ENCODE assay signal across 12 cellular contexts in the genomic region with DNA sequence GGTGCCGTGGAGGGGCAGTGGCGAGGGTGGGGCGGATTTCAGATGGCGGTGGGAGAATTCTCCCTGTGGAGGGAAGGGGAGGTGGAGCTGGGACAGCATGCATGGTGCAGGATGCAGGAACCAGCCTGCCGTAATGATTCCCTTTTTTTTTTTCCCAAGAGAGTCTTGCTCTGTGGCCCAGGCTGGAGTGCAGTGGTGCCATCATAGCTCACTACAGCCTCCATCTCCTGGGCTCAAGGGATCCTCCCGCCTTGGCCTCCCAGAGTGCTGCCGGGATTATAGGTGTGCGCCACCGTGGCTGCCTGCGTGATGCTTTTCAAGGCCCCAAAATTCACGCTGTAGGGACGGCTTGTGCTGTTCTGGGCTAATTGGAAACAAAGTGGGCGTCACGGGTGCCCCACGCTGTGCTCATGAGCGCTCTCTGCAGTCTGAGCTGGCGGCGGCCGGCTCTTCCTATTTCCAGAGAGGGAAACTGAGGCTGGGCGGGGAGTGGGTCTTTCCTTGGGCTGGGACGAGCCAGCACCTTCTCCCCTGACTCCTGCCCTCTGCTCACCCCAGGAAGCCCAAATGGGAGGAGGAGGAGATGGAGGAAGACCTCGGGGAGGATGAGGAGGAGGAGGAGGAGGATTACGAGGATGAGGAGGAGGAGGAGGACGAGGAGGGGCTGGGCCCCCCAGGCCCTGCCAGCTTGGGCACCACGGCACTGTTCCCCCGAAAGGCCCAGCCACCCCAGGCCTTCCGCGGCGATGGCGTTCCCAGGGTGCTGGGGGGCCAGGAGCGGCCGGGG. TPM values are rescaled to one million over a fixed set of nuclear protein-coding genes. Genes with fewer than 3 reads are reported as not detected.
DNase-seq lines count a peak whose midpoint lies in the region; ATAC-seq, FAIRE-seq and TF ChIP-seq lines count a peak whose summit lies in the region.
"Had no signal": no experiment of that assay in that cellular context is flagged by ENCODE, and none has a peak within 500 bp of the region (broad histone marks: within the 10 kb centered on the region; RNA-seq: fewer than 3 reads in every experiment).

No MANE protein-coding gene starts in this region.

- H3K27me3 ChIP-seq in HepG2 (ENCODE audit: control insufficient read depth in 1 of 2, insufficient read depth in 2 of 2, low read length in 2 of 2) (no peaks in the 10 kb centered on the region), right lobe of liver (no peaks in the 10 kb centered on the region), uterus (no peaks in the 10 kb centered on the region), MM.1S (replicated peaks; ENCODE audit: insufficient read depth, low read length) (no peaks in the 10 kb centered on the region)

- no TSS peak for BruUV-seq in HepG2 (replicated peaks; lab: Mats Ljungman, UMichigan)

- H3K27ac ChIP-seq in HepG2 (ENCODE audit: extremely low read length, insufficient read depth, low read length) = peak overlapping the region; percentile 55
- H3K27ac ChIP-seq in right lobe of liver = no peak overlapping the region
- peak overlapping the region; percentile 52 for H3K27ac ChIP-seq in caudate nucleus (ENCODE audit: low read depth, low read length)
- H3K27ac ChIP-seq in uterus = peak overlapping the region; percentile 66
- H3K27ac ChIP-seq in MM.1S (ENCODE audit: low read length) = no peak overlapping the region

- no peaks in the 10 kb centered on the region for H3K9me3 Mint-ChIP-seq in naive thymus-derived CD8-positive, alpha-beta T cell

- peak overlapping the region in 6 of 10 donors; percentile 28 to 84 (median 64) for H3K4me3 Mint-ChIP-seq in naive thymus-derived CD8-positive, alpha-beta T cell

- no peak for TF ChIP-seq RAD21 in HepG2 (CRISPR knock-in tag; IDR thresholded peaks at IDR 0.05)

- TF ChIP-seq EP300 in HepG2 (IDR thresholded peaks at IDR 0.05; ENCODE audit: low read depth in 2 of 2, low read length in 2 of 2) (no peak), HepG2 (CRISPR knock-in tag; IDR thresholded peaks at IDR 0.05; ENCODE audit: borderline replicate concordance) (no peak)

- H3K9me2 ChIP-seq in MM.1S (replicated peaks; ENCODE audit: insufficient read depth, low read length) = no peaks in the 10 kb centered on the region

- H4K20me1 ChIP-seq in HepG2 (ENCODE audit: insufficient read depth, low read length) (peaks cover 32% of the 10 kb centered on the region; the same call in 1 of the 2 replicates), MM.1S (ENCODE audit: insufficient read depth, low read length) (no peaks in the 10 kb centered on the region)

- FAIRE-seq in HepG2 (lab: Jason Lieb, UNC) = no peak

- peaks cover 88% of the 10 kb centered on the region for H3K4me1 ChIP-seq in HepG2 (ENCODE audit: insufficient read depth, low read length)
- peaks cover 0 to 29% (median 17%) of the 10 kb centered on the region in 4 donors for H3K4me1 ChIP-seq in right lobe of liver
- peaks cover 0 to 29% of the 10 kb centered on the region in 2 donors for H3K4me1 ChIP-seq in uterus
- H3K4me1 ChIP-seq in MM.1S (ENCODE audit: low read length) = no peaks in the 10 kb centered on the region

- H3K4me2 ChIP-seq in HepG2 (ENCODE audit: low read depth, low read length) (peak overlapping the region; percentile 12; the same call in 1 of the 2 replicates), MM.1S (ENCODE audit: low read depth, low read length) (no peak overlapping the region)

- H2AFZ ChIP-seq in HepG2 (ENCODE audit: low read length) (no peak overlapping the region), MM.1S (ENCODE audit: low read length) (no peak overlapping the region)

- no peaks in the 10 kb centered on the region for H3K36me3 Mint-ChIP-seq in naive thymus-derived CD8-positive, alpha-beta T cell

- no peak for DNase-seq in HepG2 (ENCODE audit: low spot score)
- no peak for DNase-seq in right lobe of liver
- no peak for DNase-seq in caudate nucleus (lab: John Stamatoyannopoulos, UW)
- no peak for DNase-seq in naive thymus-derived CD8-positive, alpha-beta T cell
- no peak for DNase-seq in uterus
- no peak for DNase-seq in MM.1S
- DNase-seq: hippocampal formation, midbrain, NCI-H2029 treated with DMSO at 0.1 percent for 48 hours, OCI-M1 had no signal

- TF ChIP-seq CTCF in HepG2 (CRISPR knock-in tag; IDR thresholded peaks at IDR 0.05) = no peak
- TF ChIP-seq CTCF in right lobe of liver (IDR thresholded peaks at IDR 0.05) = no peak
- TF ChIP-seq CTCF in uterus (IDR thresholded peaks at IDR 0.05) = no peak
- TF ChIP-seq CTCF in MM.1S (IDR thresholded peaks at IDR 0.05; ENCODE audit: low read length) = no peak

- H3K36me3 ChIP-seq in HepG2 (replicated peaks in 1 of 2; ENCODE audit: control insufficient read depth in 1 of 2, insufficient read depth in 2 of 2, low read length in 2 of 2) (peaks cover 11 to 56% of the 10 kb centered on the region in 2 experiments; a peak in 4 of 5 replicates), right lobe of liver (no peaks in the 10 kb centered on the region), uterus (no peaks in the 10 kb centered on the region), MM.1S (replicated peaks; ENCODE audit: insufficient read depth, low read length) (no peaks in the 10 kb centered on the region)

- H3K27ac Mint-ChIP-seq in naive thymus-derived CD8-positive, alpha-beta T cell = peak overlapping the region in 3 of 10 donors; percentile 46 to 91 (median 76)

- 93% methylated on average over 28 of the region's 32 CpGs for WGBS in HepG2 (ENCODE audit: low lambda C conversion rate)
- WGBS in right lobe of liver (ENCODE audit: insufficient coverage, low coverage, low lambda C conversion rate, missing lambda C conversion rate) = 81% methylated on average over 12 of the region's 32 CpGs

- peaks cover 3 to 36% (median 26%) of the 10 kb centered on the region in 4 donors for H3K4me1 Mint-ChIP-seq in naive thymus-derived CD8-positive, alpha-beta T cell

- ATAC-seq in HepG2 = no peak
- ATAC-seq in right lobe of liver = no peak
- ATAC-seq in naive thymus-derived CD8-positive, alpha-beta T cell = no peak
- no peak for ATAC-seq in GM21381 (IDR thresholded peaks at IDR 0.05; ENCODE audit: unreplicated experiment)
- no peak for ATAC-seq in GM18858 (IDR thresholded peaks at IDR 0.05; ENCODE audit: unreplicated experiment)

- TF ChIP-seq POLR2A in HepG2 (IDR thresholded peaks at IDR 0.05; ENCODE audit: insufficient read depth in 1 of 2, low read depth in 2 of 2, low read length in 2 of 2) = peak in 1 of 2 experiments; percentile 22; a peak in 1 of 4 replicates
- TF ChIP-seq POLR2A in right lobe of liver (IDR thresholded peaks at IDR 0.05) = no peak
- no peak for TF ChIP-seq POLR2A in uterus (IDR thresholded peaks at IDR 0.05)

- CTCF ChIA-PET in HepG2 (lab: Yijun Ruan, JAX; ENCODE audit: low intra/inter-chr PET ratio, low total read pairs) = no interaction called here

- intact Hi-C loops in HepG2 (cut with micrococcal nuclease; ENCODE audit: unreplicated experiment) (loop anchor here (2.0 kb wide), 1 partner anchor 27 kb away; no protein-coding TSS in a partner anchor), right lobe of liver (cut with DNase I) (no loop called here), uterus (cut with DNase I; ENCODE audit: low total_unique reads) (no loop called here)

- no peaks in the 10 kb centered on the region for H3K27me3 Mint-ChIP-seq in naive thymus-derived CD8-positive, alpha-beta T cell

- peaks cover 80% of the 10 kb centered on the region for H3K79me2 ChIP-seq in HepG2 (ENCODE audit: insufficient read depth, low read length)
- H3K79me2 ChIP-seq in MM.1S (ENCODE audit: low read length) = peaks cover 46% of the 10 kb centered on the region

- no peaks in the 10 kb centered on the region for H3K9me3 ChIP-seq in HepG2 (ENCODE audit: low read length)
- H3K9me3 ChIP-seq in right lobe of liver = no peaks in the 10 kb centered on the region
- H3K9me3 ChIP-seq in uterus = no peaks in the 10 kb centered on the region
- no peaks in the 10 kb centered on the region for H3K9me3 ChIP-seq in MM.1S (replicated peaks; ENCODE audit: insufficient read depth, low read length)

- H3K4me3 ChIP-seq in HepG2 (replicated peaks in 1 of 3; ENCODE audit: insufficient read depth in 1 of 3, low read depth in 2 of 3, low read length in 3 of 3) = peak overlapping the region in 1 of 3 experiments; percentile 37; a peak in 1 of 6 replicates
- no peak overlapping the region for H3K4me3 ChIP-seq in right lobe of liver
- no peak overlapping the region for H3K4me3 ChIP-seq in uterus
- no peak overlapping the region for H3K4me3 ChIP-seq in MM.1S (ENCODE audit: low read length)

- H3K9ac ChIP-seq in HepG2 (ENCODE audit: insufficient read depth, low read depth, low read length) (no peak overlapping the region), MM.1S (ENCODE audit: low read length) (no peak overlapping the region)

- no peaks in the 10 kb centered on the region for H3F3A ChIP-seq in MM.1S (ENCODE audit: insufficient read depth, low read length)

- POLR2A ChIA-PET in HepG2 (lab: Yijun Ruan, JAX) = interaction anchor here (1.1 to 5.6 kb wide), 6 partner anchors 8 to 46 kb away, joined by 3 to 50 read pairs (median 4); no protein-coding TSS in a partner anchor
- POLR2A ChIA-PET in naive thymus-derived CD8-positive, alpha-beta T cell (lab: Charles Lee) = interaction anchor here (0.6 to 1.5 kb wide), 9 partner anchors 8 to 337 kb away, joined by 3 to 7 read pairs (median 4); a partner anchor contains a TSS

- in situ Hi-C loops in HepG2 (cut with HindIII; ENCODE audit: extremely low pct_ligation_motif_present, low pct_unique_long_range_greater_than_20kb) = no loop called here

RNA-seq across cellular contexts. Expression of a gene that starts 6.2 kb away (rescaled TPM):
- total RNA-seq in HepG2 (2016; rRNA removed; fragmentation: Illumina TruSeq; extraction: Trizol) (53.8 and 71.3 TPM in 2 replicates), right lobe of liver (1 to 10 TPM in 5 of 6 experiments, under 1 TPM in 1; 0.74 to 5.3 (median 1.9) TPM), uterus (10 to 100 TPM in 1 of 4 donors, 1 to 10 TPM in 3; 1.3 to 22.0 (median 3.8) TPM)
- 26.5 and 31.5 TPM in 2 replicates for total RNA-seq in HepG2 (2016; cell fraction: cytosol; rRNA removed; fragmentation: Illumina TruSeq; extraction: Trizol; ENCODE audit: low read depth)
- total RNA-seq in HepG2 (2016; cell fraction: insoluble cytoplasmic fraction; rRNA removed; fragmentation: Illumina TruSeq; extraction: Trizol) = 41.5 and 68.9 TPM in 2 replicates
- 56.8 and 62.2 TPM in 2 replicates for total RNA-seq in HepG2 (2016; cell fraction: membrane; rRNA removed; fragmentation: Illumina TruSeq; extraction: Trizol)
- total RNA-seq in HepG2 (2016; cell fraction: nucleus; rRNA removed; fragmentation: Illumina TruSeq; extraction: Trizol) = 35.6 and 47.1 TPM in 2 replicates
- 77.9 and 102 TPM in 2 replicates for polyA plus RNA-seq in HepG2 (2011; rRNA removed)
- polyA plus RNA-seq in HepG2 (2011; cell fraction: cytosol; rRNA removed) = 44.7 and 68.0 TPM in 2 replicates
- polyA plus RNA-seq in HepG2 (2011; cell fraction: nucleus; rRNA removed) = 150 and 160 TPM in 2 replicates
- 78.6 and 99.3 TPM in 2 replicates for polyA plus RNA-seq in HepG2 (2012)
- 31.0 and 31.3 TPM in 2 replicates for polyA plus RNA-seq in HepG2 (2016; cell fraction: cytosol; fragmentation: Illumina TruSeq; extraction: Trizol; ENCODE audit: low read depth)
- 58.1 and 70.4 TPM in 2 replicates for polyA plus RNA-seq in HepG2 (2016; cell fraction: insoluble cytoplasmic fraction; fragmentation: Illumina TruSeq; extraction: Trizol; ENCODE audit: low read depth)
- 47.1 and 58.2 TPM in 2 replicates for polyA plus RNA-seq in HepG2 (2016; cell fraction: membrane; fragmentation: Illumina TruSeq; extraction: Trizol; ENCODE audit: low read depth)
- polyA plus RNA-seq in HepG2 (2016; cell fraction: nucleus; fragmentation: Illumina TruSeq; extraction: Trizol; ENCODE audit: insufficient read depth, low read depth) = 76.0 and 89.6 TPM in 2 replicates
- 15.5 and 299 TPM in 2 replicates for polyA minus RNA-seq in HepG2 (2011; rRNA and poly(A)+ RNA removed; ENCODE audit: low replicate concordance)
- 163 and 199 TPM in 2 replicates for polyA minus RNA-seq in HepG2 (2011; cell fraction: cytosol; rRNA and poly(A)+ RNA removed)
- 48.5 and 77.1 TPM in 2 replicates for polyA minus RNA-seq in HepG2 (2011; cell fraction: nucleus; rRNA and poly(A)+ RNA removed)
- 1 to 10 TPM; 3.5 to 5.0 TPM for total RNA-seq in naive thymus-derived CD8-positive, alpha-beta T cell
- polyA plus RNA-seq in naive thymus-derived CD8-positive, alpha-beta T cell = under 1 TPM; 0.09 to 0.58 (median 0.16) TPM

RNA-seq across cellular contexts. Expression of a gene that starts 14.9 kb away (rescaled TPM):
- total RNA-seq in HepG2 (2016; rRNA removed; fragmentation: Illumina TruSeq; extraction: Trizol) (3.9 and 10.2 TPM in 2 replicates), right lobe of liver (under 1 TPM in 1 of 6 experiments, not detected in 5; 0.47 TPM), uterus (under 1 TPM in 1 of 4 donors, not detected in 3; 0.14 TPM)
- 4.7 and 5.1 TPM in 2 replicates for total RNA-seq in HepG2 (2016; cell fraction: cytosol; rRNA removed; fragmentation: Illumina TruSeq; extraction: Trizol; ENCODE audit: low read depth)
- 3.2 and 9.6 TPM in 2 replicates for total RNA-seq in HepG2 (2016; cell fraction: insoluble cytoplasmic fraction; rRNA removed; fragmentation: Illumina TruSeq; extraction: Trizol)
- 7.1 and 8.6 TPM in 2 replicates for total RNA-seq in HepG2 (2016; cell fraction: membrane; rRNA removed; fragmentation: Illumina TruSeq; extraction: Trizol)
- 8.2 and 8.4 TPM in 2 replicates for total RNA-seq in HepG2 (2016; cell fraction: nucleus; rRNA removed; fragmentation: Illumina TruSeq; extraction: Trizol)
- 1.1 and 1.5 TPM in 2 replicates for polyA plus RNA-seq in HepG2 (2011; rRNA removed)
- 1.6 and 3.0 TPM in 2 replicates for polyA plus RNA-seq in HepG2 (2011; cell fraction: cytosol; rRNA removed)
- 10.4 and 11.9 TPM in 2 replicates for polyA plus RNA-seq in HepG2 (2011; cell fraction: nucleus; rRNA removed)
- 2.8 and 4.0 TPM in 2 replicates for polyA plus RNA-seq in HepG2 (2012)
- 3.6 and 4.4 TPM in 2 replicates for polyA plus RNA-seq in HepG2 (2016; cell fraction: cytosol; fragmentation: Illumina TruSeq; extraction: Trizol; ENCODE audit: low read depth)
- polyA plus RNA-seq in HepG2 (2016; cell fraction: insoluble cytoplasmic fraction; fragmentation: Illumina TruSeq; extraction: Trizol; ENCODE audit: low read depth) = 4.2 and 5.9 TPM in 2 replicates
- polyA plus RNA-seq in HepG2 (2016; cell fraction: membrane; fragmentation: Illumina TruSeq; extraction: Trizol; ENCODE audit: low read depth) = 4.5 and 6.0 TPM in 2 replicates
- polyA plus RNA-seq in HepG2 (2016; cell fraction: nucleus; fragmentation: Illumina TruSeq; extraction: Trizol; ENCODE audit: insufficient read depth, low read depth) = 15.3 and 19.1 TPM in 2 replicates
- polyA minus RNA-seq in HepG2 (2011; rRNA and poly(A)+ RNA removed; ENCODE audit: low replicate concordance) = 5.9 TPM in 1 of 2 replicates, not detected in the other
- polyA minus RNA-seq in HepG2 (2011; cell fraction: cytosol; rRNA and poly(A)+ RNA removed) = 2.4 and 3.7 TPM in 2 replicates
- polyA minus RNA-seq in HepG2 (2011; cell fraction: nucleus; rRNA and poly(A)+ RNA removed) = 0.50 and 0.77 TPM in 2 replicates
- total RNA-seq in naive thymus-derived CD8-positive, alpha-beta T cell = 1 to 10 TPM; 1.4 to 2.6 TPM
- polyA plus RNA-seq in naive thymus-derived CD8-positive, alpha-beta T cell = under 1 TPM; 0.18 to 0.58 (median 0.52) TPM

RNA-seq across cellular contexts. Expression of a gene that starts 19.0 kb away (rescaled TPM):
- total RNA-seq in HepG2 (2016; rRNA removed; fragmentation: Illumina TruSeq; extraction: Trizol) (21.8 and 26.2 TPM in 2 replicates), right lobe of liver (10 to 100 TPM; 14.5 to 28.2 (median 20.5) TPM), uterus (10 to 100 TPM in 3 of 4 donors, 1 to 10 TPM in 1; 5.3 to 38.2 (median 21.2) TPM)
- total RNA-seq in HepG2 (2016; cell fraction: cytosol; rRNA removed; fragmentation: Illumina TruSeq; extraction: Trizol; ENCODE audit: low read depth) = 17.5 and 31.0 TPM in 2 replicates
- total RNA-seq in HepG2 (2016; cell fraction: insoluble cytoplasmic fraction; rRNA removed; fragmentation: Illumina TruSeq; extraction: Trizol) = 22.0 and 24.7 TPM in 2 replicates
- total RNA-seq in HepG2 (2016; cell fraction: membrane; rRNA removed; fragmentation: Illumina TruSeq; extraction: Trizol) = 29.7 and 34.2 TPM in 2 replicates
- total RNA-seq in HepG2 (2016; cell fraction: nucleus; rRNA removed; fragmentation: Illumina TruSeq; extraction: Trizol) = 16.4 and 18.7 TPM in 2 replicates
- 26.9 and 40.4 TPM in 2 replicates for polyA plus RNA-seq in HepG2 (2011; rRNA removed)
- 30.7 and 39.0 TPM in 2 replicates for polyA plus RNA-seq in HepG2 (2011; cell fraction: cytosol; rRNA removed)
- polyA plus RNA-seq in HepG2 (2011; cell fraction: nucleus; rRNA removed) = 57.8 and 68.0 TPM in 2 replicates
- 22.6 and 31.3 TPM in 2 replicates for polyA plus RNA-seq in HepG2 (2012)
- 24.5 and 25.3 TPM in 2 replicates for polyA plus RNA-seq in HepG2 (2016; cell fraction: cytosol; fragmentation: Illumina TruSeq; extraction: Trizol; ENCODE audit: low read depth)
- polyA plus RNA-seq in HepG2 (2016; cell fraction: insoluble cytoplasmic fraction; fragmentation: Illumina TruSeq; extraction: Trizol; ENCODE audit: low read depth) = 39.3 and 43.4 TPM in 2 replicates
- 44.4 and 45.0 TPM in 2 replicates for polyA plus RNA-seq in HepG2 (2016; cell fraction: membrane; fragmentation: Illumina TruSeq; extraction: Trizol; ENCODE audit: low read depth)
- polyA plus RNA-seq in HepG2 (2016; cell fraction: nucleus; fragmentation: Illumina TruSeq; extraction: Trizol; ENCODE audit: insufficient read depth, low read depth) = 58.7 and 76.5 TPM in 2 replicates
- 15.6 and 40.4 TPM in 2 replicates for polyA minus RNA-seq in HepG2 (2011; rRNA and poly(A)+ RNA removed; ENCODE audit: low replicate concordance)
- 11.7 and 15.6 TPM in 2 replicates for polyA minus RNA-seq in HepG2 (2011; cell fraction: cytosol; rRNA and poly(A)+ RNA removed)
- 8.1 and 9.8 TPM in 2 replicates for polyA minus RNA-seq in HepG2 (2011; cell fraction: nucleus; rRNA and poly(A)+ RNA removed)
- total RNA-seq in naive thymus-derived CD8-positive, alpha-beta T cell = 100 to 1,000 TPM; 179 to 184 TPM
- 100 to 1,000 TPM; 137 to 238 (median 182) TPM for polyA plus RNA-seq in naive thymus-derived CD8-positive, alpha-beta T cell

RNA-seq across cellular contexts. Expression of a gene that starts 38.8 kb away (rescaled TPM):
- total RNA-seq in HepG2 (2016; rRNA removed; fragmentation: Illumina TruSeq; extraction: Trizol) (under 0.01 TPM in 1 of 2 replicates, not detected in the other), right lobe of liver (not detected), uterus (not detected)
- under 0.01 TPM in 2 replicates for total RNA-seq in HepG2 (2016; cell fraction: cytosol; rRNA removed; fragmentation: Illumina TruSeq; extraction: Trizol; ENCODE audit: low read depth)
- total RNA-seq in HepG2 (2016; cell fraction: insoluble cytoplasmic fraction; rRNA removed; fragmentation: Illumina TruSeq; extraction: Trizol) = under 0.01 TPM in 1 of 2 replicates, not detected in the other
- total RNA-seq in HepG2 (2016; cell fraction: membrane; rRNA removed; fragmentation: Illumina TruSeq; extraction: Trizol) = under 0.01 TPM in 1 of 2 replicates, not detected in the other
- not detected in 2 replicates for total RNA-seq in HepG2 (2016; cell fraction: nucleus; rRNA removed; fragmentation: Illumina TruSeq; extraction: Trizol)
- polyA plus RNA-seq in HepG2 (2011; rRNA removed) = not detected in 2 replicates
- not detected in 2 replicates for polyA plus RNA-seq in HepG2 (2011; cell fraction: cytosol; rRNA removed)
- not detected in 2 replicates for polyA plus RNA-seq in HepG2 (2011; cell fraction: nucleus; rRNA removed)
- not detected in 2 replicates for polyA plus RNA-seq in HepG2 (2012)
- not detected in 2 replicates for polyA plus RNA-seq in HepG2 (2016; cell fraction: cytosol; fragmentation: Illumina TruSeq; extraction: Trizol; ENCODE audit: low read depth)
- not detected in 2 replicates for polyA plus RNA-seq in HepG2 (2016; cell fraction: insoluble cytoplasmic fraction; fragmentation: Illumina TruSeq; extraction: Trizol; ENCODE audit: low read depth)
- not detected in 2 replicates for polyA plus RNA-seq in HepG2 (2016; cell fraction: membrane; fragmentation: Illumina TruSeq; extraction: Trizol; ENCODE audit: low read depth)
- polyA plus RNA-seq in HepG2 (2016; cell fraction: nucleus; fragmentation: Illumina TruSeq; extraction: Trizol; ENCODE audit: insufficient read depth, low read depth) = not detected in 2 replicates
- under 0.01 TPM in 1 of 2 replicates, not detected in the other for polyA minus RNA-seq in HepG2 (2011; rRNA and poly(A)+ RNA removed; ENCODE audit: low replicate concordance)
- under 0.01 TPM in 1 of 2 replicates, not detected in the other for polyA minus RNA-seq in HepG2 (2011; cell fraction: cytosol; rRNA and poly(A)+ RNA removed)
- not detected in 2 replicates for polyA minus RNA-seq in HepG2 (2011; cell fraction: nucleus; rRNA and poly(A)+ RNA removed)
- not detected for total RNA-seq in naive thymus-derived CD8-positive, alpha-beta T cell
- not detected for polyA plus RNA-seq in naive thymus-derived CD8-positive, alpha-beta T cell

RNA-seq across cellular contexts. Expression of a gene that starts 39.1 kb away (rescaled TPM):
- total RNA-seq in HepG2 (2016; rRNA removed; fragmentation: Illumina TruSeq; extraction: Trizol) (14.8 and 18.4 TPM in 2 replicates), right lobe of liver (10 to 100 TPM; 32.0 to 35.7 (median 33.3) TPM), uterus (10 to 100 TPM; 12.0 to 69.1 (median 43.1) TPM)
- 6.4 and 6.7 TPM in 2 replicates for total RNA-seq in HepG2 (2016; cell fraction: cytosol; rRNA removed; fragmentation: Illumina TruSeq; extraction: Trizol; ENCODE audit: low read depth)
- total RNA-seq in HepG2 (2016; cell fraction: insoluble cytoplasmic fraction; rRNA removed; fragmentation: Illumina TruSeq; extraction: Trizol) = 14.0 and 16.4 TPM in 2 replicates
- 12.3 and 14.3 TPM in 2 replicates for total RNA-seq in HepG2 (2016; cell fraction: membrane; rRNA removed; fragmentation: Illumina TruSeq; extraction: Trizol)
- 11.3 and 13.2 TPM in 2 replicates for total RNA-seq in HepG2 (2016; cell fraction: nucleus; rRNA removed; fragmentation: Illumina TruSeq; extraction: Trizol)
- polyA plus RNA-seq in HepG2 (2011; rRNA removed) = 13.3 and 16.9 TPM in 2 replicates
- polyA plus RNA-seq in HepG2 (2011; cell fraction: cytosol; rRNA removed) = 17.9 and 30.0 TPM in 2 replicates
- polyA plus RNA-seq in HepG2 (2011; cell fraction: nucleus; rRNA removed) = 45.6 and 56.5 TPM in 2 replicates
- 19.2 and 24.7 TPM in 2 replicates for polyA plus RNA-seq in HepG2 (2012)
- 7.2 and 8.1 TPM in 2 replicates for polyA plus RNA-seq in HepG2 (2016; cell fraction: cytosol; fragmentation: Illumina TruSeq; extraction: Trizol; ENCODE audit: low read depth)
- polyA plus RNA-seq in HepG2 (2016; cell fraction: insoluble cytoplasmic fraction; fragmentation: Illumina TruSeq; extraction: Trizol; ENCODE audit: low read depth) = 21.8 and 29.1 TPM in 2 replicates
- polyA plus RNA-seq in HepG2 (2016; cell fraction: membrane; fragmentation: Illumina TruSeq; extraction: Trizol; ENCODE audit: low read depth) = 15.5 and 16.0 TPM in 2 replicates
- polyA plus RNA-seq in HepG2 (2016; cell fraction: nucleus; fragmentation: Illumina TruSeq; extraction: Trizol; ENCODE audit: insufficient read depth, low read depth) = 24.9 and 32.1 TPM in 2 replicates
- 17.7 and 77.2 TPM in 2 replicates for polyA minus RNA-seq in HepG2 (2011; rRNA and poly(A)+ RNA removed; ENCODE audit: low replicate concordance)
- polyA minus RNA-seq in HepG2 (2011; cell fraction: cytosol; rRNA and poly(A)+ RNA removed) = 45.1 and 51.0 TPM in 2 replicates
- polyA minus RNA-seq in HepG2 (2011; cell fraction: nucleus; rRNA and poly(A)+ RNA removed) = 14.5 and 15.0 TPM in 2 replicates
- total RNA-seq in naive thymus-derived CD8-positive, alpha-beta T cell = 10 to 100 TPM; 65.9 to 68.8 TPM
- 100 to 1,000 TPM in 1 of 3 donors, 10 to 100 TPM in 2; 54.3 to 117 (median 72.4) TPM for polyA plus RNA-seq in naive thymus-derived CD8-positive, alpha-beta T cell

Comparison
In these comparisons a context has a peak if more than half of its experiments do, and no peak if none do; other contexts are left out.
1. H3K27ac ChIP-seq: peak in HepG2 (single experiment), caudate nucleus (single experiment) and uterus (2 of 2); none in right lobe of liver (0 of 3) and MM.1S (single experiment).